10 cellular contexts compared by ENCODE assay signal in the genomic region with DNA sequence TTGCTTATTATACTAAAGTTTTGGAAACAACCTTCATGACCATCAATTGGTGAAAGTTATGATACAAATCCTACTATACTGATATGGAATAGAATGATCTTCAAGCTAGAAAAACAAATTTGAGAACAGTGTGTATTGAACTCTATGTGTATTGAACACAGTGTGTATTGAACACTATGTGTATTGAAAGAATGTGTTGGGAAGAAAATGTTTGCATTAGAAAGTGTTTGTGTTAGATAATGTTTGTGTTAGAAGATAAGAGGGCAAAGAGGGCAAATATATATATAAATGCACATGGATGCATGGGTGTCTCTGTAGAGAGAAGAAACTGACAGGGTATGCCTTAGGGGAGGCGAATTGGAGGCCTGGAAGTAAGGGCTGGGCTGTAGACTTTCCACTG.
"Had no signal": no experiment of that assay in that cellular context is flagged by ENCODE, and none has a peak within 500 bp of the region (broad histone marks: within the 10 kb centered on the region; RNA-seq: fewer than 3 reads in every experiment).

No MANE protein-coding gene starts in this region.

- H3K4me1 ChIP-seq: HAP-1 had no signal

- H3K9me3 Mint-ChIP-seq: HFFc6 had no signal

- H3K27ac Mint-ChIP-seq: HFFc6 had no signal

- ATAC-seq: HCT116, K562 had no signal

- H3K4me3 ChIP-seq: GM23248, HAP-1, K562 had no signal

- H2AFZ ChIP-seq: GM23248 had no signal

- H3K4me3 Mint-ChIP-seq: HFFc6 had no signal

- H3K9me3 ChIP-seq: HAP-1 had no signal

- DNase-seq: GM23248, GOT3, H7, HFFc6, IMR-90, KG1 had no signal

- H3K27ac ChIP-seq: GM23248, HL-60 had no signal
